ENCODE assay signal across 1 cellular context in the genomic region with DNA sequence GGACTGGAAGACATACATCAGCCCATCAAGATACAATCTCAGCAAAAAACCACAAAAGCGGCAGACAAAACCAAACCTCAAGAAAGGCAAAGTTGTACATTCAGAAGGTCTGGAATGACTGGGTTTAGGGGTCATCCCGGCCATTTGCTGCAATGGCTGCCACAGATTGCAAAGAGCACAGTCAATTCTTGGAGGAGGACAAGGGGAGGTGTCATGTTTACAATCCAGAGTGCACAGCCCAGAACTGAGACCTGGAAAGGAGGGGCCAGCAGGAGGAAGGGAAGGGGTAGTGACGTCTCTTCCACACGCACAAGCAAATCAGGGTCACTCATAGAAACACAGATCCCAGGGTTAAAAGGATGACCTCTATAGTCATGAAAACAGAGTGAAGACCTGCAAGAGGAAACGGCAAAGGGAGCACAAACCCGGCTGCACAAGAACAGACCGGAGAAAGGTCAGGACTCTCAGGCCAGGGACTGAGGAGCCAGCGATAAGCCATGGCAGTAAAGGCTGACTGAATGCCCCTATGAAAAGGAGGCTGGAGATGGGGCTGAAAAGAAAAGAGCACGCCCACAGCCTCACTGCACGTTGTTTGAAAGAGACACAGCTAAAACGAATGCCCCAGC.
TF ChIP-seq lines count a peak whose summit lies in the region.

No MANE protein-coding gene starts in this region.

TF ChIP-seq in SK-N-SH, 30 proteins besides CTCF, POLR2A, EP300 and RAD21 (continued from another document):
- TF ChIP-seq, protein P1, sequence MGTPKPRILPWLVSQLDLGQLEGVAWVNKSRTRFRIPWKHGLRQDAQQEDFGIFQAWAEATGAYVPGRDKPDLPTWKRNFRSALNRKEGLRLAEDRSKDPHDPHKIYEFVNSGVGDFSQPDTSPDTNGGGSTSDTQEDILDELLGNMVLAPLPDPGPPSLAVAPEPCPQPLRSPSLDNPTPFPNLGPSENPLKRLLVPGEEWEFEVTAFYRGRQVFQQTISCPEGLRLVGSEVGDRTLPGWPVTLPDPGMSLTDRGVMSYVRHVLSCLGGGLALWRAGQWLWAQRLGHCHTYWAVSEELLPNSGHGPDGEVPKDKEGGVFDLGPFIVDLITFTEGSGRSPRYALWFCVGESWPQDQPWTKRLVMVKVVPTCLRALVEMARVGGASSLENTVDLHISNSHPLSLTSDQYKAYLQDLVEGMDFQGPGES (IDR thresholded peaks at IDR 0.05; ENCODE audit: low read depth, low read length) = no peak
- TF ChIP-seq RFX5 (IDR thresholded peaks at IDR 0.05; ENCODE audit: low read length) (no peak), JUND (IDR thresholded peaks at IDR 0.05) (no peak), TCF12 (IDR thresholded peaks at IDR 0.05) (no peak)
